8 cellular contexts compared by ENCODE assay signal in the genomic region with DNA sequence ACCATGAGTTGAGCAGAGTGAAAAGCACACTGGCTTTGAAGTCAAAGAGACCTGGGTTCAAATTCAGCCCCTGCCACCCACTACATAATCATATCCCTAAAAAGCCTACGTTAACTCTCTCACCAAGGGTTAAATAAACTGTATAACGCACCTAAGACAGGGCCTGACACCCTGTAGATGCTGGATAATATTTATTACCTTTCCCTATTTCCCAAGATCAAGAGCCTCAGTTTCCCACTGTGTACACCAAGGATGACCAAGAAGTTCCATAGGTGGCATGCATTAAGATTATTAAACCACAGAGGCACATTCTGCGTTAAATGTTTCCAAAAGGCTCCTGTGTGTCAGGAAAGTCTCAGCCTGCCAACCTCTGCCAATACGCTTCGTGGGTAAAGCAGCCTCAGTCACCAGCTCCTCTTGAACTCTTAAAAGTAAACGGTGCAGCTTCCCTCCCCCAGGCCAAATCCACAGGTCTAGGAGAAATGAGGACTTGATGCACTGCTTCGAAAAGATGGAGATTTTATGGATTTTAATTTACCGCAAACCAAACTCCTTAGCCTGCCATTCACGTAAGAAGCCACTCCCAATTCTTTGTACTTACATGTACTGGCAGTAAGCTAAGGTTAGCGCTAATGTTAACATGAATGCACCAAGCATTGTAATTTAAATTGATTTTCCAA. TPM values are rescaled to one million over a fixed set of nuclear protein-coding genes. Genes with fewer than 3 reads are reported as not detected.
A peak's percentile ranks its signal among the peaks of the same experiment; 100 is the strongest.
DNase-seq lines count a peak whose midpoint lies in the region; ATAC-seq and TF ChIP-seq lines count a peak whose summit lies in the region.

No MANE protein-coding gene starts in this region.

- H3K9me3 Mint-ChIP-seq in activated CD4-positive, alpha-beta T cell treated with anti-CD3 and anti-CD28 coated beads for 36 hours (ENCODE audit: low read depth): no peaks in the 10 kb centered on the region
- no peaks in the 10 kb centered on the region for H3K9me3 Mint-ChIP-seq in T-helper 2 cell treated with Interferon-gamma antibody and Interleukin-4, amounts not matched to agents 5 μg/mL and 100 μg/mL, for 36 hours

- TF ChIP-seq CTCF in foreskin keratinocyte (conservative IDR thresholded peaks at IDR 0.05): no peak

- H3K4me3 Mint-ChIP-seq in activated CD4-positive, alpha-beta T cell treated with anti-CD3 and anti-CD28 coated beads for 36 hours: peak overlapping the region; percentile 97
- peak overlapping the region; percentile 90 for H3K4me3 Mint-ChIP-seq in T-helper 2 cell treated with Interferon-gamma antibody and Interleukin-4, amounts not matched to agents 5 μg/mL and 100 μg/mL, for 36 hours

- peaks cover 64% of the 10 kb centered on the region for H3K4me1 Mint-ChIP-seq in activated CD4-positive, alpha-beta T cell treated with anti-CD3 and anti-CD28 coated beads for 36 hours
- peaks cover 63% of the 10 kb centered on the region for H3K4me1 Mint-ChIP-seq in T-helper 2 cell treated with Interferon-gamma antibody and Interleukin-4, amounts not matched to agents 5 μg/mL and 100 μg/mL, for 36 hours (ENCODE audit: low read depth)

- no peaks in the 10 kb centered on the region for H3K27me3 Mint-ChIP-seq in activated CD4-positive, alpha-beta T cell treated with anti-CD3 and anti-CD28 coated beads for 36 hours
- no peaks in the 10 kb centered on the region for H3K27me3 Mint-ChIP-seq in T-helper 2 cell treated with Interferon-gamma antibody and Interleukin-4, amounts not matched to agents 5 μg/mL and 100 μg/mL, for 36 hours (ENCODE audit: low read depth)

- no peak overlapping the region for H3K27ac ChIP-seq in foreskin keratinocyte

- H3K27ac Mint-ChIP-seq in activated CD4-positive, alpha-beta T cell treated with anti-CD3 and anti-CD28 coated beads for 36 hours: peak overlapping the region; percentile 62
- H3K27ac Mint-ChIP-seq in T-helper 2 cell treated with Interferon-gamma antibody and Interleukin-4, amounts not matched to agents 5 μg/mL and 100 μg/mL, for 36 hours: peak overlapping the region; percentile 59

- peak; percentile 27 for DNase-seq in activated CD4-positive, alpha-beta T cell treated with anti-CD3 and anti-CD28 coated beads for 36 hours
- DNase-seq in activated CD4-positive, alpha-beta T cell treated with anti-CD3 and anti-CD28 coated beads, Interleukin-2, amount 50 U/mL, for 4 hours: no peak
- no peak for DNase-seq in T-helper 2 cell treated with Interferon-gamma antibody and Interleukin-4, amounts not matched to agents 5 μg/mL and 100 μg/mL, for 36 hours (ENCODE audit: low spot score)
- DNase-seq in foreskin keratinocyte (peak in 1 of 2 donors; percentile 49), SKM-1 (lab: John Stamatoyannopoulos, UW; ENCODE audit: unreplicated experiment) (no peak), putamen (ENCODE audit: low spot score) (no peak), superior temporal gyrus (ENCODE audit: extremely low spot score) (no peak)
- peak; percentile 24 for DNase-seq in stimulated activated naive CD8-positive, alpha-beta T cell treated with anti-CD3 and anti-CD28 coated beads, Interleukin-15, Interleukin-2, amounts not matched to agents 100 U/mL and 50 U/mL, for 24 hours

- peaks cover 16% of the 10 kb centered on the region for H3K4me1 ChIP-seq in foreskin keratinocyte

- H3K36me3 Mint-ChIP-seq in activated CD4-positive, alpha-beta T cell treated with anti-CD3 and anti-CD28 coated beads for 36 hours (ENCODE audit: low read depth): peaks cover 14% of the 10 kb centered on the region
- peaks cover 20% of the 10 kb centered on the region for H3K36me3 Mint-ChIP-seq in T-helper 2 cell treated with Interferon-gamma antibody and Interleukin-4, amounts not matched to agents 5 μg/mL and 100 μg/mL, for 36 hours (ENCODE audit: low read depth)

- ATAC-seq in activated CD4-positive, alpha-beta T cell treated with anti-CD3 and anti-CD28 coated beads for 36 hours: no peak
- ATAC-seq in foreskin keratinocyte: peak; percentile 4
- ATAC-seq in stimulated activated naive CD8-positive, alpha-beta T cell treated with anti-CD3 and anti-CD28 coated beads, Interleukin-15, Interleukin-2, amounts not matched to agents 100 U/mL and 50 U/mL, for 24 hours: no peak

- POLR2A ChIA-PET in activated CD4-positive, alpha-beta T cell treated with anti-CD3 and anti-CD28 coated beads for 36 hours (lab: Charles Lee): interaction anchor here (1.0 kb wide), 1 partner anchor 11 kb away, joined by 3 read pairs; no protein-coding TSS in a partner anchor

- intact Hi-C loops in activated CD4-positive, alpha-beta T cell treated with anti-CD3 and anti-CD28 coated beads for 36 hours (cut with DNase I, micrococcal nuclease): loop anchor here (5.0 to 10.0 kb wide), 5 partner anchors 45 to 498 kb away; a partner anchor contains a TSS

- CTCF ChIA-PET in activated CD4-positive, alpha-beta T cell treated with anti-CD3 and anti-CD28 coated beads for 36 hours (lab: Charles Lee): interaction anchor here (0.6 to 1.9 kb wide), 7 partner anchors 9 to 359 kb away, joined by 3 to 7 read pairs (median 4); no protein-coding TSS in a partner anchor

- no peaks in the 10 kb centered on the region for H3K27me3 ChIP-seq in foreskin keratinocyte

RNA-seq across cellular contexts. Expression of a gene that starts 2.7 kb away (rescaled TPM):
- 10 to 100 TPM; 37.0 to 39.7 TPM for total RNA-seq in activated CD4-positive, alpha-beta T cell treated with anti-CD3 and anti-CD28 coated beads for 36 hours
- 42.4 and 45.3 TPM in 2 replicates for total RNA-seq in foreskin keratinocyte
- polyA plus RNA-seq in foreskin keratinocyte: 12.1 and 17.2 TPM in 2 replicates

Comparison
In these comparisons a context has a peak if more than half of its experiments do, and no peak if none do; other contexts are left out.
1. DNase-seq: peak in activated CD4-positive, alpha-beta T cell treated with anti-CD3 and anti-CD28 coated beads for 36 hours (single experiment) and stimulated activated naive CD8-positive, alpha-beta T cell treated with anti-CD3 and anti-CD28 coated beads, Interleukin-15, Interleukin-2, amounts not matched to agents 100 U/mL and 50 U/mL, for 24 hours (single experiment); none in activated CD4-positive, alpha-beta T cell treated with anti-CD3 and anti-CD28 coated beads, Interleukin-2, amount 50 U/mL, for 4 hours (0 of 2), T-helper 2 cell treated with Interferon-gamma antibody and Interleukin-4, amounts not matched to agents 5 μg/mL and 100 μg/mL, for 36 hours (single experiment), SKM-1 (single experiment), putamen (single experiment) and superior temporal gyrus (single experiment).